ENCODE assay signal across 16 cellular contexts in the genomic region with DNA sequence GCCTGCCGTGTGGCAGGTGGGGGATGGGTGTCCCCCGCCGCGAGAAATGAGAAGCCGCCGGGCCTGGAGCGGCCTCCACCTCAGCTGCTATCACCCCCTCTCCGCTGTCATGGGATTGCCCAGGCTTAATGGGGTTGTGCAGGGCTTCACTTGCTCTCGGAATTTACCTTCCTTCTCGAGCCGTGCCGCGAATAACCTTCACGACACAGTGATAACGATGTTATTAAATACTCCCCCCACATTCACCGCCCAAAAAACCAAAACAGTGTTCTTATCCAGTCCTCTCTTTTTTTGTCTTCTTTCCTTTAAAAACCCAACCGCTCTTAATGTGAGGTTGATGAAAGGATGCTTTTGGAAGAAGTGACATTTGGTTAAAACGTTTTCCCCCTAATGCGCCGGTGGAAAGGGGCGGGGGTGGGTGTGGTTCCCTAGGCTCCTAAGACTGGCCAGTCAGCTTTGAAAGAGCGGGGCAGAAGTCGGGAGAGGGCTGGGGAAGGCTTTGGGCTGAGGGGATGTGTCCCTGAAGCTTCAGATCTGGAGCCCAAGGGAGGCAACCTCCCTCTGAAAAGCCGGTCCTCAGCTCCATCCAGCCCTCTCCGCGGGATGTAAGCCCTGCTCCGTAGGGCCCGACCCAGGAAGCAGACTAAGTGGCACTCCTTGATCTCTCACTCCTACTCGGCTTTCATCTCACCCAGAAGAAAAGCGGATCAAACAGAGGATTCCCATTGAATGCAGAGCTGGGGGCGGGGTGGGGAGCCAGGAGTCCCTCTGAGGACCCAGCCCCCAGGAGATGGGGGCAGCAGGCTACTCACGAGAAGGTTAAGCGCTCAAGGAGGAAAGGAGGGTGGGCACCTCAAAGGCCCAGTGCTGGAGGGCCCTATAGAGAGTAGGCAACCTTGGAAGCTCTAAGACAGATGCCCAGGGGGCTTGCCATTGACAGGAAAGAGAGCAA. TPM values are rescaled to one million over a fixed set of nuclear protein-coding genes. Genes with fewer than 3 reads are reported as not detected.
DNase-seq lines count a peak whose midpoint lies in the region; ATAC-seq and TF ChIP-seq lines count a peak whose summit lies in the region.
"Had no signal": no experiment of that assay in that cellular context is flagged by ENCODE, and none has a peak within 500 bp of the region (broad histone marks: within the 10 kb centered on the region; RNA-seq: fewer than 3 reads in every experiment).

No MANE protein-coding gene starts in this region.

- no peaks in the 10 kb centered on the region for H3K36me3 Mint-ChIP-seq in activated naive CD4-positive, alpha-beta T cell treated with anti-CD3 and anti-CD28 coated beads, Interleukin-2, amount 10 ng/mL, durations not matched to agents 7 days and 5 days
- peaks cover 2% of the 10 kb centered on the region for H3K36me3 Mint-ChIP-seq in memory B cell
- H3K36me3 Mint-ChIP-seq: T-cell had no signal

- H3K4me1 Mint-ChIP-seq in activated naive CD4-positive, alpha-beta T cell treated with anti-CD3 and anti-CD28 coated beads, Interleukin-2, amount 10 ng/mL, durations not matched to agents 7 days and 5 days, result peaks cover 7% of the 10 kb centered on the region
- peaks cover 12% of the 10 kb centered on the region for H3K4me1 Mint-ChIP-seq in memory B cell

- peak overlapping the region; percentile 19 for H3K27ac Mint-ChIP-seq in activated naive CD4-positive, alpha-beta T cell treated with anti-CD3 and anti-CD28 coated beads, Interleukin-2, amount 10 ng/mL, durations not matched to agents 7 days and 5 days
- peak overlapping the region; percentile 35 for H3K27ac Mint-ChIP-seq in memory B cell

- H4K20me1 ChIP-seq in smooth muscle cell (ENCODE audit: low read depth), result no peaks in the 10 kb centered on the region

- H2AFZ ChIP-seq in smooth muscle cell (ENCODE audit: low read depth), result peak overlapping the region; percentile 94

- peaks cover 37% of the 10 kb centered on the region for H3K79me2 ChIP-seq in smooth muscle cell (ENCODE audit: low read depth)

- DNase-seq in activated naive CD4-positive, alpha-beta T cell treated with anti-CD3 and anti-CD28 coated beads, Interleukin-2, amount 10 ng/mL, durations not matched to agents 7 days and 5 days, result no peak
- DNase-seq in activated naive CD4-positive, alpha-beta T cell treated with Interleukin-2 at 50 U/mL for 16 hours, result no peak
- DNase-seq in NCI-H69 (lab: John Stamatoyannopoulos, UW) (peak; percentile 39), memory B cell (ENCODE audit: low spot score in 2 of 2) (peak in 1 of 2 donors; percentile 21), smooth muscle cell (lab: John Stamatoyannopoulos, UW; ENCODE audit: unreplicated experiment) (no peak), RPMI8226 (no peak)
- no peak for DNase-seq in activated CD8-positive, alpha-beta memory T cell treated with anti-CD3 and anti-CD28 coated beads for 24 hours
- DNase-seq: activated CD4-positive, alpha-beta T cell treated with anti-CD3 and anti-CD28 coated beads for 48 hours; central memory CD4-positive, alpha-beta T cell; DND-41; esophagus squamous epithelium; PC-3; T-cell had no signal

- no peaks in the 10 kb centered on the region for H3K36me3 ChIP-seq in smooth muscle cell (ENCODE audit: low read depth)
- H3K36me3 ChIP-seq: esophagus squamous epithelium had no signal

- TF ChIP-seq CTCF in smooth muscle cell (IDR thresholded peaks at IDR 0.05; ENCODE audit: borderline replicate concordance, insufficient read depth, poor library complexity, severe bottlenecking), result no peak

- peaks cover 27% of the 10 kb centered on the region for H3K27me3 ChIP-seq in smooth muscle cell (ENCODE audit: low read depth)

- H3K4me1 ChIP-seq in smooth muscle cell (ENCODE audit: low read depth), result peaks cover 44% of the 10 kb centered on the region

- H3K4me2 ChIP-seq in smooth muscle cell, result peak overlapping the region; percentile 97

- H3F3A ChIP-seq in smooth muscle cell (ENCODE audit: low read depth), result peaks cover 28% of the 10 kb centered on the region

- H3K27ac ChIP-seq in smooth muscle cell (ENCODE audit: low read depth), result no peak overlapping the region
- H3K27ac ChIP-seq: esophagus squamous epithelium had no signal

- H3K4me3 ChIP-seq in smooth muscle cell, result peak overlapping the region; percentile 55

- ATAC-seq in memory B cell (ENCODE audit: low read depth), result no peak
- ATAC-seq in GM21515 (IDR thresholded peaks at IDR 0.05; ENCODE audit: unreplicated experiment), result no peak
- ATAC-seq: PC-3, T-cell had no signal

- peaks cover 100% of the 10 kb centered on the region for H3K27me3 Mint-ChIP-seq in activated naive CD4-positive, alpha-beta T cell treated with anti-CD3 and anti-CD28 coated beads, Interleukin-2, amount 10 ng/mL, durations not matched to agents 7 days and 5 days
- peaks cover 40% of the 10 kb centered on the region for H3K27me3 Mint-ChIP-seq in memory B cell

- peak overlapping the region; percentile 54 for H3K9ac ChIP-seq in smooth muscle cell (ENCODE audit: low read depth)

- CTCF ChIA-PET in activated naive CD4-positive, alpha-beta T cell treated with anti-CD3 and anti-CD28 coated beads, Interleukin-2, amount 10 ng/mL, durations not matched to agents 7 days and 5 days (lab: Charles Lee), result interaction anchor here (0.9 to 1.0 kb wide), 2 partner anchors 18 to 89 kb away, joined by 3 to 5 read pairs; no protein-coding TSS in a partner anchor

- WGBS in smooth muscle cell (ENCODE audit: low lambda C conversion rate), result 3% methylated on average over 33 of the region's 33 CpGs

- H3K9me3 Mint-ChIP-seq in activated naive CD4-positive, alpha-beta T cell treated with anti-CD3 and anti-CD28 coated beads, Interleukin-2, amount 10 ng/mL, durations not matched to agents 7 days and 5 days, result no peaks in the 10 kb centered on the region
- peaks cover 1% of the 10 kb centered on the region for H3K9me3 Mint-ChIP-seq in memory B cell
- H3K9me3 Mint-ChIP-seq: T-cell had no signal

- H3K4me3 Mint-ChIP-seq in activated naive CD4-positive, alpha-beta T cell treated with anti-CD3 and anti-CD28 coated beads, Interleukin-2, amount 10 ng/mL, durations not matched to agents 7 days and 5 days, result no peak overlapping the region
- H3K4me3 Mint-ChIP-seq in memory B cell, result peak overlapping the region; percentile 17

- no peaks in the 10 kb centered on the region for H3K9me3 ChIP-seq in smooth muscle cell (replicated peaks; ENCODE audit: low read depth)
- H3K9me3 ChIP-seq: esophagus squamous epithelium had no signal

RNA-seq across cellular contexts. Expression of gene EVX1, which starts 2.5 kb away (rescaled TPM):
- total RNA-seq in smooth muscle cell, result 0.18 and 0.36 TPM in 2 replicates
- polyA plus RNA-seq in smooth muscle cell, result 2.0 and 2.6 TPM in 2 replicates
- total RNA-seq: esophagus squamous epithelium, H4, MCF 10A had no signal

RNA-seq across cellular contexts. Expression of gene HOXA13, which starts 40.2 kb away (rescaled TPM):
- total RNA-seq in smooth muscle cell, result 14.2 and 21.6 TPM in 2 replicates
- polyA plus RNA-seq in smooth muscle cell, result 6.2 and 10.0 TPM in 2 replicates
- total RNA-seq: esophagus squamous epithelium, MCF 10A, T-cell had no signal

RNA-seq across cellular contexts. Expression of gene HOXA11, which starts 55.0 kb away (rescaled TPM):
- total RNA-seq in smooth muscle cell, result 18.2 and 20.3 TPM in 2 replicates
- 25.2 and 27.7 TPM in 2 replicates for polyA plus RNA-seq in smooth muscle cell
- total RNA-seq: esophagus squamous epithelium, T-cell had no signal
